Comparison of ENCODE assay signal across 26 cellular contexts in genomic region chr2:166284359-166284758, GRCh38.
"Had no signal": no experiment of that assay in that cellular context is flagged by ENCODE, and none has a peak within 500 bp of the region (broad histone marks: within the 10 kb centered on the region; RNA-seq: fewer than 3 reads in every experiment).

No MANE protein-coding gene starts in this region.

- H3K9me3 Mint-ChIP-seq: nephron, neural crest cell, type B pancreatic cell had no signal

- H3K27me3 Mint-ChIP-seq: naive thymus-derived CD8-positive, alpha-beta T cell; stimulated activated naive CD8-positive, alpha-beta T cell treated with anti-CD3 and anti-CD28 coated beads, Interleukin-15, amount 100 ng/mL, for 72 hours; type B pancreatic cell had no signal

- H3K27me3 ChIP-seq: left lung, ovary, tibial nerve, uterus had no signal

- H3K9me3 ChIP-seq: left lung, lower lobe of right lung, ovary, prostate gland, tibial nerve, uterus had no signal

- DNase-seq: hippocampal formation; kidney; left colon; lower lobe of right lung; mammary epithelial cell; mesenchymal stem cell; naive thymus-derived CD8-positive, alpha-beta T cell; ovary; retina; right cardiac atrium; stimulated activated CD4-positive, alpha-beta T cell treated with anti-CD3 and anti-CD28 coated beads, Interleukin-12 subunit alpha, Interleukin-12 subunit beta, amount 100 ng/mL, for 4 hours; stimulated activated CD4-positive, alpha-beta T cell treated with anti-CD3 and anti-CD28 coated beads, Interleukin-15, amount 100 ng/mL, for 24 hours; stimulated activated CD4-positive, alpha-beta T cell treated with anti-CD3 and anti-CD28 coated beads, Interleukin-2, amount 100 ng/mL, for 24 hours; stimulated activated CD4-positive, alpha-beta T cell treated with anti-CD3 and anti-CD28 coated beads, Interleukin-4, amount 100 ng/mL, for 1 hour; stimulated activated naive CD4-positive, alpha-beta T cell; stimulated activated naive CD8-positive, alpha-beta T cell treated with anti-CD3 and anti-CD28 coated beads, Interleukin-15, amount 100 ng/mL, for 72 hours; substantia nigra; uterus had no signal

- H3K4me1 ChIP-seq: left lung, lower lobe of right lung, prostate gland, tibial nerve, uterus had no signal

- H3K4me3 Mint-ChIP-seq: naive thymus-derived CD8-positive, alpha-beta T cell; nephron; neural crest cell; stimulated activated naive CD8-positive, alpha-beta T cell treated with anti-CD3 and anti-CD28 coated beads, Interleukin-15, amount 100 ng/mL, for 72 hours; type B pancreatic cell had no signal

- H3K27ac Mint-ChIP-seq: naive thymus-derived CD8-positive, alpha-beta T cell; nephron; stimulated activated naive CD8-positive, alpha-beta T cell treated with anti-CD3 and anti-CD28 coated beads, Interleukin-15, amount 100 ng/mL, for 72 hours; type B pancreatic cell had no signal

- H3K27ac ChIP-seq: left lung, lower lobe of right lung, ovary, prostate gland, skin epidermis, tibial nerve, uterus had no signal

- H3K4me3 ChIP-seq: left lung, lower lobe of right lung, ovary, prostate gland, skin epidermis, tibial nerve, uterus had no signal

- H3K36me3 Mint-ChIP-seq: naive thymus-derived CD8-positive, alpha-beta T cell; type B pancreatic cell had no signal

- FAIRE-seq: kidney had no signal

- H3K4me1 Mint-ChIP-seq: naive thymus-derived CD8-positive, alpha-beta T cell; nephron; neural crest cell; stimulated activated naive CD8-positive, alpha-beta T cell treated with anti-CD3 and anti-CD28 coated beads, Interleukin-15, amount 100 ng/mL, for 72 hours had no signal

- ATAC-seq: left colon; left lung; lower lobe of right lung; naive thymus-derived CD8-positive, alpha-beta T cell; right cardiac atrium; sciatic nerve; stimulated activated naive CD8-positive, alpha-beta T cell treated with anti-CD3 and anti-CD28 coated beads, Interleukin-15, amount 100 ng/mL, for 72 hours had no signal

- H3K36me3 ChIP-seq: left lung, lower lobe of right lung, ovary, prostate gland, uterus had no signal
